In the genomic region with DNA sequence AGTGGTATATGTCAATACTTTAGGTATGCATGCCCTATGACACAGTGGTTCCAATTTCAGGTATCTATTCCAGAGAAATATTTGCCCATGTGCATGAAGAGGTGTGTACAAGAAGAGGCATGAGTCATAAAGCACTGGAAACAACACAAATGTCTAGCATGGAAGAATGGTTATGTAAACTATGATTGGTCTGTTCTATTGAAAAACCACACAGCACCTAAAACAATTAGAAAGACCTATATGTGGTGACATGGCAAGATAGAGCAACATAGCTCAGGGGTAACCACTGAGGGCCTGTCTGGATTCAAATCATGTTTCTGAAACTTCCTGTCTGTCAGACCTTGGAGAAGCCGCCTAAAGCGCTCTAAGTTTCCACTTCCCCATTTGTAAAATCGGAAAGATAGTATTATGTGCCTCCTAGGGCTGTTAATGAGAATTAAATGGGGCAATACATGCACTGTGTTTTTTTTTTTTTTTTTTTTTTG, we compare ENCODE assay signal across 9 cellular contexts.
A peak's percentile ranks its signal among the peaks of the same experiment; 100 is the strongest.
DNase-seq lines count a peak whose midpoint lies in the region; ATAC-seq, FAIRE-seq and TF ChIP-seq lines count a peak whose summit lies in the region.
"Had no signal": no experiment of that assay in that cellular context is flagged by ENCODE, and none has a peak within 500 bp of the region (broad histone marks: within the 10 kb centered on the region; RNA-seq: fewer than 3 reads in every experiment).

No MANE protein-coding gene starts in this region.

- in situ Hi-C loops in KBM-7 (cut with MboI; ENCODE audit: low pct_unique_long_range_greater_than_20kb, low sequenced_read_pairs) (no loop called here), transverse colon (cut with MboI; ENCODE audit: low pct_ligation_motif_present in 1 of 4, low pct_unique_long_range_greater_than_20kb in 1 of 4, low sequenced_read_pairs in 3 of 4) (no loop called here)

- no peaks in the 10 kb centered on the region for H3K27me3 ChIP-seq in transverse colon
- H3K27me3 ChIP-seq: heart left ventricle had no signal

- no peak for TF ChIP-seq CTCF in transverse colon (IDR thresholded peaks at IDR 0.05)

- H3K4me3 ChIP-seq in transverse colon, result no peak overlapping the region
- H3K4me3 ChIP-seq: heart left ventricle had no signal

- TF ChIP-seq EP300 in transverse colon (IDR thresholded peaks at IDR 0.05; ENCODE audit: low read depth), result no peak

- H3K36me3 ChIP-seq in transverse colon, result no peaks in the 10 kb centered on the region
- H3K36me3 ChIP-seq: heart left ventricle had no signal

- WGBS in transverse colon (ENCODE audit: low coverage in 1 of 2), 2 donors, result 62 to 66% methylated on average over 3 of the region's 3 CpGs

- no peaks in the 10 kb centered on the region for H3K9me3 ChIP-seq in transverse colon
- H3K9me3 ChIP-seq: heart left ventricle had no signal

- DNase-seq in KBM-7, result peak; percentile 84
- peak; percentile 16 to 34 for DNase-seq in activated CD4-positive, alpha-beta T cell treated with anti-CD3 and anti-CD28 coated beads, Interleukin-2, amount 50 U/mL, for 48 hours
- peak; percentile 14 to 16 for DNase-seq in stimulated activated CD4-positive, alpha-beta T cell treated with anti-CD3 and anti-CD28 coated beads, Interleukin-15, amount 100 ng/mL, for 48 hours (ENCODE audit: low read depth in 2 of 2)
- no peak for DNase-seq in NCI-H146 (lab: John Stamatoyannopoulos, UW)
- no peak for DNase-seq in H54 (ENCODE audit: insufficient read length, low spot score)
- DNase-seq in transverse colon, result no peak
- DNase-seq: heart left ventricle had no signal

- ATAC-seq in GM18517 (IDR thresholded peaks at IDR 0.05; ENCODE audit: unreplicated experiment), result peak; percentile 86
- peak; percentile 88 for ATAC-seq in GM21717 (IDR thresholded peaks at IDR 0.05; ENCODE audit: unreplicated experiment)

- H3K27ac ChIP-seq in transverse colon, result no peak overlapping the region

- TF ChIP-seq POLR2A in H54 (IDR thresholded peaks at IDR 0.05; ENCODE audit: low read depth, low read length) (no peak), transverse colon (IDR thresholded peaks at IDR 0.05) (no peak)

- peaks cover 0 to 3% (median 0%) of the 10 kb centered on the region in 4 donors for H3K4me1 ChIP-seq in transverse colon

- intact Hi-C loops in transverse colon (cut with DNase I; ENCODE audit: low total_unique reads), result no loop called here

- FAIRE-seq in H54 (lab: Jason Lieb, UNC), result no peak

Comparison
In these comparisons a context has a peak if more than half of its experiments do, and no peak if none do; other contexts are left out.
1. DNase-seq: peak in KBM-7 (single experiment), activated CD4-positive, alpha-beta T cell treated with anti-CD3 and anti-CD28 coated beads, Interleukin-2, amount 50 U/mL, for 48 hours (2 of 2) and stimulated activated CD4-positive, alpha-beta T cell treated with anti-CD3 and anti-CD28 coated beads, Interleukin-15, amount 100 ng/mL, for 48 hours (2 of 2); none in NCI-H146 (single experiment), H54 (single experiment) and transverse colon (single experiment).